In genomic region chr10:47253651-47254375, GRCh38 we compare ENCODE assay signal across 15 cellular contexts. TPM values are rescaled to one million over a fixed set of nuclear protein-coding genes. Genes with fewer than 3 reads are reported as not detected.
DNase-seq lines count a peak whose midpoint lies in the region; ATAC-seq, FAIRE-seq and TF ChIP-seq lines count a peak whose summit lies in the region.
"Had no signal": no experiment of that assay in that cellular context is flagged by ENCODE, and none has a peak within 500 bp of the region (broad histone marks: within the 10 kb centered on the region; RNA-seq: fewer than 3 reads in every experiment).

No MANE protein-coding gene starts in this region.

- no peaks in the 10 kb centered on the region for H3K9me2 ChIP-seq in Karpas-422 (replicated peaks; ENCODE audit: insufficient read depth, low read length)

- peak; percentile 19 for DNase-seq in activated CD8-positive, alpha-beta memory T cell treated with anti-CD3 and anti-CD28 coated beads, Interleukin-2, amount 10 ng/mL, durations not matched to agents 7 days and 5 days
- DNase-seq in activated CD8-positive, alpha-beta memory T cell treated with anti-CD3 and anti-CD28 coated beads, Interleukin-2, amount 50 U/mL, for 48 hours, result no peak
- DNase-seq in choroid plexus epithelial cell (ENCODE audit: low read depth) (peak; percentile 71), urothelium cell line (ENCODE audit: low spot score) (peak; percentile 88), endothelial cell (ENCODE audit: low spot score) (no peak), Karpas-422 (no peak)
- DNase-seq: activated CD4-positive, alpha-beta memory T cell treated with anti-CD3 and anti-CD28 coated beads for 36 hours; amniotic stem cell; immature natural killer cell; NCI-H524 treated with DMSO at 0.1 percent for 48 hours had no signal

- H2AFZ ChIP-seq in Karpas-422 (ENCODE audit: low read length), result no peak overlapping the region
- H2AFZ ChIP-seq: parathyroid adenoma had no signal

- no peak for FAIRE-seq in urothelium cell line (lab: Jason Lieb, UNC)
- FAIRE-seq: H1 had no signal

- no peak overlapping the region for H3K4me2 ChIP-seq in Karpas-422 (ENCODE audit: low read depth, low read length, poor library complexity, severe bottlenecking)

- H3K27me3 Mint-ChIP-seq in activated CD8-positive, alpha-beta memory T cell treated with anti-CD3 and anti-CD28 coated beads, Interleukin-2, amount 10 ng/mL, durations not matched to agents 7 days and 5 days, result no peaks in the 10 kb centered on the region
- H3K27me3 Mint-ChIP-seq in endothelial cell (ENCODE audit: unreplicated experiment), result no peaks in the 10 kb centered on the region
- H3K27me3 Mint-ChIP-seq: activated CD4-positive, alpha-beta memory T cell treated with anti-CD3 and anti-CD28 coated beads for 36 hours had no signal

- H3K4me1 ChIP-seq in mesodermal cell (ENCODE audit: control insufficient read depth, insufficient read depth, low read length, poor library complexity, severe bottlenecking) (peaks cover 2% of the 10 kb centered on the region), Karpas-422 (ENCODE audit: low read length) (peaks cover 7% of the 10 kb centered on the region; the same call in 1 of the 2 replicates)
- H3K4me1 ChIP-seq: parathyroid adenoma had no signal

- TF ChIP-seq CTCF in choroid plexus epithelial cell (conservative IDR thresholded peaks at IDR 0.05; ENCODE audit: low read depth, low read length), result no peak
- TF ChIP-seq CTCF in endothelial cell (IDR thresholded peaks at IDR 0.05; ENCODE audit: unreplicated experiment), result no peak

- H3K27me3 ChIP-seq in Karpas-422 (ENCODE audit: low read length), result no peaks in the 10 kb centered on the region

- ATAC-seq in activated CD8-positive, alpha-beta memory T cell treated with anti-CD3 and anti-CD28 coated beads, Interleukin-2, amount 10 ng/mL, durations not matched to agents 7 days and 5 days, result no peak
- no peak for ATAC-seq in HG03432 (IDR thresholded peaks at IDR 0.05; ENCODE audit: unreplicated experiment)

- no peaks in the 10 kb centered on the region for H3K9me3 ChIP-seq in mesodermal cell (ENCODE audit: control insufficient read depth, low read length)
- H3K9me3 ChIP-seq in Karpas-422 (ENCODE audit: low read length), result no peaks in the 10 kb centered on the region

- WGBS in mesodermal cell (ENCODE audit: insufficient coverage in 2 of 2), 2 experiments, result 77 to 83% methylated on average over 15 to 19 of the region's 19 CpGs

- H3K4me1 Mint-ChIP-seq in activated CD8-positive, alpha-beta memory T cell treated with anti-CD3 and anti-CD28 coated beads, Interleukin-2, amount 10 ng/mL, durations not matched to agents 7 days and 5 days, result peaks cover 21% of the 10 kb centered on the region
- H3K4me1 Mint-ChIP-seq in endothelial cell (ENCODE audit: unreplicated experiment), result peaks cover 2% of the 10 kb centered on the region

- H3K36me3 ChIP-seq in mesodermal cell (ENCODE audit: control insufficient read depth, insufficient read depth, low read length), result no peaks in the 10 kb centered on the region
- no peaks in the 10 kb centered on the region for H3K36me3 ChIP-seq in Karpas-422 (ENCODE audit: insufficient read depth, low read length)

- no peak overlapping the region for H3K4me3 Mint-ChIP-seq in activated CD8-positive, alpha-beta memory T cell treated with anti-CD3 and anti-CD28 coated beads, Interleukin-2, amount 10 ng/mL, durations not matched to agents 7 days and 5 days
- no peak overlapping the region for H3K4me3 Mint-ChIP-seq in endothelial cell (ENCODE audit: unreplicated experiment)
- H3K4me3 Mint-ChIP-seq: activated CD4-positive, alpha-beta memory T cell treated with anti-CD3 and anti-CD28 coated beads for 36 hours; immature natural killer cell had no signal

- no peaks in the 10 kb centered on the region for H3K9me3 Mint-ChIP-seq in activated CD8-positive, alpha-beta memory T cell treated with anti-CD3 and anti-CD28 coated beads, Interleukin-2, amount 10 ng/mL, durations not matched to agents 7 days and 5 days (ENCODE audit: low read depth)
- H3K9me3 Mint-ChIP-seq in endothelial cell (ENCODE audit: unreplicated experiment), result no peaks in the 10 kb centered on the region
- H3K9me3 Mint-ChIP-seq: activated CD4-positive, alpha-beta memory T cell treated with anti-CD3 and anti-CD28 coated beads for 36 hours; immature natural killer cell had no signal

- H3K36me3 Mint-ChIP-seq in activated CD8-positive, alpha-beta memory T cell treated with anti-CD3 and anti-CD28 coated beads, Interleukin-2, amount 10 ng/mL, durations not matched to agents 7 days and 5 days, result peaks cover 3% of the 10 kb centered on the region
- H3K36me3 Mint-ChIP-seq in endothelial cell (ENCODE audit: low read depth, unreplicated experiment), result no peaks in the 10 kb centered on the region
- H3K36me3 Mint-ChIP-seq: immature natural killer cell had no signal

- H3K4me3 ChIP-seq in choroid plexus epithelial cell (ENCODE audit: low read depth, low read length) (no peak overlapping the region), mesodermal cell (ENCODE audit: extremely low read depth, insufficient read depth, low read length, poor library complexity, severe bottlenecking) (no peak overlapping the region), Karpas-422 (ENCODE audit: low read length) (no peak overlapping the region)
- H3K4me3 ChIP-seq: SK-N-MC had no signal

- H3K27ac ChIP-seq in mesodermal cell (ENCODE audit: low read depth, low read length, severe bottlenecking) (peak overlapping the region; percentile 72), Karpas-422 (ENCODE audit: low read length) (no peak overlapping the region)
- H3K27ac ChIP-seq: parathyroid adenoma, SK-N-MC had no signal

- CTCF ChIA-PET in activated CD8-positive, alpha-beta memory T cell treated with anti-CD3 and anti-CD28 coated beads, Interleukin-2, amount 10 ng/mL, durations not matched to agents 7 days and 5 days (lab: Charles Lee), result interaction anchor here (1.2 kb wide), 1 partner anchor 206 kb away, joined by 3 read pairs; no protein-coding TSS in a partner anchor

- no peak overlapping the region for H3K9ac ChIP-seq in Karpas-422 (ENCODE audit: low read length)
- H3K9ac ChIP-seq: parathyroid adenoma had no signal

- no peaks in the 10 kb centered on the region for H3K79me2 ChIP-seq in Karpas-422 (ENCODE audit: low read length)
- H3K79me2 ChIP-seq: parathyroid adenoma had no signal

- H3K27ac Mint-ChIP-seq in activated CD8-positive, alpha-beta memory T cell treated with anti-CD3 and anti-CD28 coated beads, Interleukin-2, amount 10 ng/mL, durations not matched to agents 7 days and 5 days, result no peak overlapping the region
- no peak overlapping the region for H3K27ac Mint-ChIP-seq in endothelial cell (ENCODE audit: unreplicated experiment)
- H3K27ac Mint-ChIP-seq: activated CD4-positive, alpha-beta memory T cell treated with anti-CD3 and anti-CD28 coated beads for 36 hours; immature natural killer cell had no signal

- no peaks in the 10 kb centered on the region for H4K20me1 ChIP-seq in Karpas-422 (ENCODE audit: insufficient read depth, low read depth, low read length)

RNA-seq across cellular contexts. Expression of gene GDF10, which starts 46.2 kb away (rescaled TPM):
- total RNA-seq in activated CD8-positive, alpha-beta memory T cell treated with anti-CD3 and anti-CD28 coated beads, Interleukin-2, amount 10 ng/mL, durations not matched to agents 7 days and 5 days, result under 1 TPM in 1 of 2 experiments, not detected in 1; 0.45 TPM
- polyA plus RNA-seq in mesodermal cell (2013, experiment 1 of 2), result 4.3 TPM
- polyA plus RNA-seq in mesodermal cell (2013, experiment 2 of 2), result 2.7 TPM
- total RNA-seq in endothelial cell (ENCODE audit: unreplicated experiment), result 0.74 TPM
- total RNA-seq in Karpas-422 (2014; rRNA removed; shearing (Covaris generic); ENCODE audit: low replicate concordance), result not detected in 2 replicates
- polyA plus RNA-seq: immature natural killer cell had no signal

Comparison
In these comparisons a context has a peak if more than half of its experiments do, and no peak if none do; other contexts are left out.
1. DNase-seq: peak in activated CD8-positive, alpha-beta memory T cell treated with anti-CD3 and anti-CD28 coated beads, Interleukin-2, amount 10 ng/mL, durations not matched to agents 7 days and 5 days (single experiment), choroid plexus epithelial cell (single experiment) and urothelium cell line (single experiment); none in activated CD8-positive, alpha-beta memory T cell treated with anti-CD3 and anti-CD28 coated beads, Interleukin-2, amount 50 U/mL, for 48 hours (single experiment), endothelial cell (single experiment) and Karpas-422 (single experiment).